ENCODE assay signal across 1 cellular context in genomic region chr5:9265391-9266287, GRCh38.
TF ChIP-seq lines count a peak whose summit lies in the region.

No MANE protein-coding gene starts in this region.

TF ChIP-seq in HepG2, 621 proteins besides CTCF, POLR2A, EP300 and RAD21 (continued from another document):
- TF ChIP-seq ZBTB38 (CRISPR knock-in tag; IDR thresholded peaks at IDR 0.05) (no peak), PHF20 (CRISPR knock-in tag; IDR thresholded peaks at IDR 0.05) (no peak), NFKB2 (CRISPR knock-in tag; IDR thresholded peaks at IDR 0.05; ENCODE audit: borderline replicate concordance) (no peak), PBX3 (CRISPR knock-in tag; IDR thresholded peaks at IDR 0.05; ENCODE audit: borderline replicate concordance) (no peak), ZFY (CRISPR knock-in tag; IDR thresholded peaks at IDR 0.05) (no peak), HNRNPK (IDR thresholded peaks at IDR 0.05; ENCODE audit: low read depth, low read length, poor library complexity, severe bottlenecking) (no peak), PHF8 (CRISPR knock-in tag; IDR thresholded peaks at IDR 0.05) (no peak)
- TF ChIP-seq, protein P1, sequence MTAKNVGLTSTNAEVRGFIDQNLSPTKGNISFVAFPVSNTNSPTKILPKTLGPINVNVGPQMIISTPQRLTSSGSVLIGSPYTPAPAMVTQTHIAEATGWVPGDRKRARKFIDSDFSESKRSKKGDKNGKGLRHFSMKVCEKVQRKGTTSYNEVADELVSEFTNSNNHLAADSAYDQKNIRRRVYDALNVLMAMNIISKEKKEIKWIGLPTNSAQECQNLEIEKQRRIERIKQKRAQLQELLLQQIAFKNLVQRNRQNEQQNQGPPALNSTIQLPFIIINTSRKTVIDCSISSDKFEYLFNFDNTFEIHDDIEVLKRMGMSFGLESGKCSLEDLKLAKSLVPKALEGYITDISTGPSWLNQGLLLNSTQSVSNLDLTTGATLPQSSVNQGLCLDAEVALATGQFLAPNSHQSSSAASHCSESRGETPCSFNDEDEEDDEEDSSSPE (CRISPR knock-in tag; IDR thresholded peaks at IDR 0.05), result no peak
